9 cellular contexts compared by ENCODE assay signal in genomic region chrX:115912372-115912897, GRCh38.
A peak's percentile ranks its signal among the peaks of the same experiment; 100 is the strongest.
DNase-seq lines count a peak whose midpoint lies in the region; ATAC-seq, FAIRE-seq and TF ChIP-seq lines count a peak whose summit lies in the region.
"Had no signal": no experiment of that assay in that cellular context is flagged by ENCODE, and none has a peak within 500 bp of the region (broad histone marks: within the 10 kb centered on the region; RNA-seq: fewer than 3 reads in every experiment).

No MANE protein-coding gene starts in this region.

- POLR2A ChIA-PET in RWPE1 (lab: Yijun Ruan, JAX; ENCODE audit: low non-redundant PET): no interaction called here

- H4K8ac ChIP-seq in H9 (replicated peaks; ENCODE audit: insufficient read length, low read depth, low read length): no peak overlapping the region

- no peak overlapping the region for H2AK5ac ChIP-seq in H9 (ENCODE audit: insufficient read length, low read length)

- H3K4ac ChIP-seq in H9 (ENCODE audit: low read depth, low read length): no peak overlapping the region

- no peak overlapping the region for H3K56ac ChIP-seq in H9 (ENCODE audit: insufficient read length, low read depth, low read length)

- H3K27me3 ChIP-seq in H9 (ENCODE audit: insufficient read depth, low read length) (no peaks in the 10 kb centered on the region), Karpas-422 (ENCODE audit: low read length) (no peaks in the 10 kb centered on the region), keratinocyte (ENCODE audit: control insufficient read depth, extremely low read depth, insufficient read depth, low read length) (peaks cover 6% of the 10 kb centered on the region)

- peak; percentile 95 for ATAC-seq in GM18511 (IDR thresholded peaks at IDR 0.05; ENCODE audit: unreplicated experiment)
- ATAC-seq: effector memory CD8-positive, alpha-beta T cell had no signal

- H4K91ac ChIP-seq in H9 (ENCODE audit: insufficient read length, low read depth, low read length): no peak overlapping the region

- no peak overlapping the region; a peak in 1 of 7 replicates for H3K27ac Mint-ChIP-seq in H9
- peak overlapping the region in 1 of 6 donors; percentile 52 for H3K27ac Mint-ChIP-seq in immature natural killer cell
- H3K27ac Mint-ChIP-seq: effector memory CD8-positive, alpha-beta T cell had no signal

- no peaks in the 10 kb centered on the region for H3K9me3 ChIP-seq in H9 (ENCODE audit: control insufficient read depth, low read depth, low read length)
- H3K9me3 ChIP-seq in Karpas-422 (ENCODE audit: low read length): peaks cover 6% of the 10 kb centered on the region
- H3K9me3 ChIP-seq in keratinocyte (ENCODE audit: control insufficient read depth, low read depth, low read length): peaks cover 3% of the 10 kb centered on the region

- H3K14ac ChIP-seq in H9 (ENCODE audit: insufficient read depth, low read length): no peak overlapping the region

- no peaks in the 10 kb centered on the region for H4K20me1 ChIP-seq in H9 (ENCODE audit: control insufficient read depth, insufficient read depth, insufficient read length)
- H4K20me1 ChIP-seq in Karpas-422 (ENCODE audit: insufficient read depth, low read depth, low read length): no peaks in the 10 kb centered on the region
- H4K20me1 ChIP-seq in keratinocyte (ENCODE audit: control insufficient read depth, extremely low read depth, insufficient read depth, low read length): no peaks in the 10 kb centered on the region

- H3K36me3 Mint-ChIP-seq in H9 (ENCODE audit: insufficient read depth in 1 of 3, low read depth in 3 of 3): peaks cover 29 to 55% (median 41%) of the 10 kb centered on the region in 3 experiments
- no peaks in the 10 kb centered on the region for H3K36me3 Mint-ChIP-seq in immature natural killer cell

- no peak overlapping the region for H2BK5ac ChIP-seq in H9 (ENCODE audit: insufficient read length, low read length)

- no peak overlapping the region for H2AFZ ChIP-seq in H9 (ENCODE audit: low read length)
- 0 out of 2 replicates have a peak overlapping the region, but pooled peaks have one; percentile 21 for H2AFZ ChIP-seq in Karpas-422 (ENCODE audit: low read length)
- no peak overlapping the region for H2AFZ ChIP-seq in keratinocyte (ENCODE audit: control insufficient read depth, low read length)

- H3K79me1 ChIP-seq in H9 (ENCODE audit: insufficient read depth, low read depth, low read length, poor library complexity, severe bottlenecking): no peaks in the 10 kb centered on the region

- H3K9me3 Mint-ChIP-seq in H9 (peaks cover 25 to 43% of the 10 kb centered on the region in 2 experiments), immature natural killer cell (peaks cover 0 to 9% (median under 1%) of the 10 kb centered on the region in 6 donors)

- DNase-seq in H9 (peak; percentile 62), Karpas-422 (peak; percentile 93), keratinocyte (ENCODE audit: low read depth, low spot score) (no peak), DMS79 (lab: John Stamatoyannopoulos, UW) (no peak), immature natural killer cell (no peak), RWPE1 (ENCODE audit: low spot score) (no peak), AML-193 (lab: John Stamatoyannopoulos, UW) (no peak)
- DNase-seq: effector memory CD8-positive, alpha-beta T cell had no signal

- CTCF ChIA-PET in RWPE1 (lab: Yijun Ruan, JAX): no interaction called here

- H3K4me2 ChIP-seq in H9 (ENCODE audit: insufficient read depth, insufficient read length, low read length) (no peak overlapping the region), Karpas-422 (ENCODE audit: low read depth, low read length, poor library complexity, severe bottlenecking) (peak overlapping the region; percentile 55), keratinocyte (ENCODE audit: control insufficient read depth, extremely low read depth, insufficient read depth, low read depth, low read length) (no peak overlapping the region)

- H3K4me3 Mint-ChIP-seq in H9 (no peak overlapping the region), immature natural killer cell (no peak overlapping the region)
- H3K4me3 Mint-ChIP-seq: effector memory CD8-positive, alpha-beta T cell had no signal

- H3K27ac ChIP-seq in H9 (ENCODE audit: insufficient read length, low read depth, low read length) (no peak overlapping the region), Karpas-422 (ENCODE audit: low read length) (peak overlapping the region; percentile 95), keratinocyte (ENCODE audit: control insufficient read depth, insufficient read depth, low read length) (no peak overlapping the region), RWPE1 (no peak overlapping the region)

- H3K23ac ChIP-seq in H9 (ENCODE audit: insufficient read length, low read depth, low read length): no peak overlapping the region

- no peaks in the 10 kb centered on the region for H3K4me1 ChIP-seq in H9 (ENCODE audit: insufficient read depth, low read length)
- H3K4me1 ChIP-seq in Karpas-422 (ENCODE audit: low read length): peaks cover 41% of the 10 kb centered on the region
- no peaks in the 10 kb centered on the region for H3K4me1 ChIP-seq in keratinocyte (ENCODE audit: control insufficient read depth, extremely low read depth, insufficient read depth, low read length)

- peaks cover 29% of the 10 kb centered on the region for H3K27me3 Mint-ChIP-seq in H9 (ENCODE audit: low read depth)
- H3K27me3 Mint-ChIP-seq in immature natural killer cell (ENCODE audit: low read depth in 3 of 3): peaks cover 2 to 9% (median 2%) of the 10 kb centered on the region in 3 donors
- H3K27me3 Mint-ChIP-seq: effector memory CD8-positive, alpha-beta T cell had no signal

- H3K79me2 ChIP-seq in H9 (ENCODE audit: insufficient read depth, low read length) (peaks cover 2% of the 10 kb centered on the region; the same call in 1 of the 2 replicates), Karpas-422 (ENCODE audit: low read length) (no peaks in the 10 kb centered on the region), keratinocyte (ENCODE audit: control insufficient read depth, insufficient read depth, low read length) (peaks cover 2% of the 10 kb centered on the region)

- H2BK20ac ChIP-seq in H9 (ENCODE audit: low read depth, low read length, poor library complexity, severe bottlenecking): no peak overlapping the region

- dilution Hi-C loops in keratinocyte (cut with MboI; ENCODE audit: extremely low pct_ligation_motif_present, low sequenced_read_pairs): no loop called here

- no peak overlapping the region for H2BK15ac ChIP-seq in H9 (ENCODE audit: low read depth, low read length)

- no peak overlapping the region for H2BK12ac ChIP-seq in H9 (ENCODE audit: insufficient read length, low read depth, low read length)

- no peak overlapping the region for H3K18ac ChIP-seq in H9 (ENCODE audit: insufficient read length, low read depth, low read length)

- H3K9me2 ChIP-seq in Karpas-422 (replicated peaks; ENCODE audit: insufficient read depth, low read length): no peaks in the 10 kb centered on the region

- WGBS in H9 (ENCODE audit: extremely low coverage, insufficient read length, low lambda C conversion rate): no CpG with 5 or more reads among the region's 2 CpGs

- H3K36me3 ChIP-seq in Karpas-422 (ENCODE audit: insufficient read depth, low read length): no peaks in the 10 kb centered on the region
- no peaks in the 10 kb centered on the region for H3K36me3 ChIP-seq in keratinocyte (ENCODE audit: control insufficient read depth in 2 of 2, extremely low read depth in 1 of 2, insufficient read depth in 2 of 2, low read length in 2 of 2)

- H3K4me3 ChIP-seq in Karpas-422 (ENCODE audit: low read length): no peak overlapping the region
- H3K4me3 ChIP-seq in keratinocyte (ENCODE audit: control insufficient read depth in 2 of 3, extremely low read depth in 1 of 3, insufficient read depth in 2 of 3, low read depth in 1 of 3, low read length in 3 of 3): no peak overlapping the region

- H3K9me1 ChIP-seq in keratinocyte (ENCODE audit: control insufficient read depth, extremely low read depth, insufficient read depth, low read length): no peaks in the 10 kb centered on the region

- no peak overlapping the region for H3K9ac ChIP-seq in H9 (ENCODE audit: extremely low read depth, insufficient read length, low read length)
- H3K9ac ChIP-seq in Karpas-422 (ENCODE audit: low read length): peak overlapping the region; percentile 46
- no peak overlapping the region for H3K9ac ChIP-seq in keratinocyte (ENCODE audit: control insufficient read depth, extremely low read depth, insufficient read depth, low read length)

- H3T11ph ChIP-seq in H9 (ENCODE audit: low read length): no peak overlapping the region

- H2BK120ac ChIP-seq in H9 (ENCODE audit: low read depth, low read length, poor library complexity, severe bottlenecking): no peak overlapping the region

- no peak overlapping the region for H4K5ac ChIP-seq in H9 (ENCODE audit: insufficient read length, low read depth, low read length)

- no peak for FAIRE-seq in keratinocyte (lab: Jason Lieb, UNC)

- TF ChIP-seq CTCF in H9 (conservative IDR thresholded peaks at IDR 0.05) (peak; percentile 68), keratinocyte (optimal IDR thresholded peaks at IDR 0.05 in 1 of 3, IDR thresholded peaks at IDR 0.05 in 1 of 3, conservative IDR thresholded peaks at IDR 0.05 in 1 of 3; ENCODE audit: extremely low read depth in 1 of 3, insufficient read depth in 2 of 3, low read length in 3 of 3) (peak; percentile 41 to 62 (median 53)), RWPE1 (conservative IDR thresholded peaks at IDR 0.05; ENCODE audit: low read depth) (no peak)

- peaks cover 50 to 68% of the 10 kb centered on the region in 2 experiments for H3K4me1 Mint-ChIP-seq in H9
- H3K4me1 Mint-ChIP-seq in immature natural killer cell: no peaks in the 10 kb centered on the region

- no peaks in the 10 kb centered on the region for H3K23me2 ChIP-seq in H9 (ENCODE audit: insufficient read length, low read depth, low read length, poor library complexity, severe bottlenecking)

Comparison
In these comparisons a context has a peak if more than half of its experiments do, and no peak if none do; other contexts are left out.
1. DNase-seq: peak in H9 (single experiment) and Karpas-422 (single experiment); none in keratinocyte (single experiment), DMS79 (single experiment), immature natural killer cell (0 of 3), RWPE1 (single experiment) and AML-193 (0 of 2).